In the genomic region with DNA sequence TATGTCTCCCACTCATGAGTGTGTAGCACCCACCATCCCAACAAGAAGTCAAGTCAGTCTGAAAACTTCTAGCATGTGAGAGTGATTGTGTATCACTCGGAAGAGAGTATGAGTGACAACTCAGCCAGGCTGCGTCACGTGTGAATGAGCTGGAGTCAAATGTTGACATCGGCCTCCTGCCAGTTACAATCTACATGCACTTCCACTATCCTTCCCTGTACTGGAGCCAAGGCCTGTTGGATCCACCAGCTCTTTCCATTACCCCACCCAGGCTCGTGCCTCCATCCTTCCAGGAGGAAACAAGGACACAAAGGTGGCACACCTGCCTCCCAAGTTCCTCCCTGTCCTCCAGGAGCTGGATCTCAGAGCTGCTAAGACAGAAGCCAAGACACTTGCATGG, we compare ENCODE assay signal across 28 cellular contexts.
"Had no signal": no experiment of that assay in that cellular context is flagged by ENCODE, and none has a peak within 500 bp of the region (broad histone marks: within the 10 kb centered on the region; RNA-seq: fewer than 3 reads in every experiment).

No MANE protein-coding gene starts in this region.

- H3K79me2 ChIP-seq: parathyroid adenoma had no signal

- ATAC-seq: activated CD4-positive, CD25-positive, alpha-beta regulatory T cell treated with anti-CD3 and anti-CD28 coated beads, Interleukin-2, amount 50 U/mL, for 24 hours; effector memory CD8-positive, alpha-beta T cell; gastroesophageal sphincter; lower lobe of right lung; natural killer cell; psoas muscle had no signal

- FAIRE-seq: keratinocyte, TTC549 had no signal

- H3K27ac ChIP-seq: colonic mucosa, dorsolateral prefrontal cortex, gastroesophageal sphincter, lower lobe of right lung, neural progenitor cell, parathyroid adenoma, psoas muscle, tibial nerve, WERI-Rb-1 had no signal

- H3K9ac ChIP-seq: neural progenitor cell, parathyroid adenoma had no signal

- DNase-seq: activated CD4-positive, alpha-beta T cell treated with anti-CD3 and anti-CD28 coated beads for 48 hours; activated CD4-positive, alpha-beta T cell treated with anti-CD3 and anti-CD28 coated beads, Interleukin-2, amount 50 U/mL, for 48 hours; activated CD8-positive, alpha-beta memory T cell treated with anti-CD3 and anti-CD28 coated beads for 24 hours; activated effector memory CD4-positive, alpha-beta T cell treated with Interleukin-2 at 50 U/mL for 16 hours; activated naive CD4-positive, alpha-beta T cell treated with Interleukin-2 at 50 U/mL for 16 hours; anterior cingulate cortex; cerebellar nuclear complex; colonic mucosa; dorsolateral prefrontal cortex; effector memory CD8-positive, alpha-beta T cell; hippocampal formation; lower lobe of right lung; mesenchymal stem cell; natural killer cell; occipital lobe; psoas muscle; stimulated activated CD4-positive, alpha-beta T cell treated with anti-CD3 and anti-CD28 coated beads, Interleukin-15, amount 100 ng/mL, for 24 hours; stimulated activated CD4-positive, alpha-beta T cell treated with anti-CD3 and anti-CD28 coated beads, Interleukin-2, amount 100 ng/mL, for 24 hours; stimulated activated naive CD4-positive, alpha-beta T cell; T-helper 9 cell; WERI-Rb-1 had no signal

- H3K9me3 ChIP-seq: colonic mucosa, gastroesophageal sphincter, lower lobe of right lung, psoas muscle, tibial nerve had no signal

- H3K4me2 ChIP-seq: neural progenitor cell had no signal

- H3K4me1 ChIP-seq: colonic mucosa, lower lobe of right lung, psoas muscle, tibial nerve had no signal

- H3K27me3 ChIP-seq: colonic mucosa, gastroesophageal sphincter, neural progenitor cell, tibial nerve had no signal

- H3K36me3 ChIP-seq: colonic mucosa, gastroesophageal sphincter, lower lobe of right lung, neural progenitor cell, tibial nerve, WERI-Rb-1 had no signal

- H3K4me3 ChIP-seq: colonic mucosa, dorsolateral prefrontal cortex, gastroesophageal sphincter, lower lobe of right lung, neural progenitor cell, psoas muscle, tibial nerve had no signal

- H2AFZ ChIP-seq: neural progenitor cell, parathyroid adenoma had no signal
